Comparison of ENCODE assay signal across 28 cellular contexts in the genomic region with DNA sequence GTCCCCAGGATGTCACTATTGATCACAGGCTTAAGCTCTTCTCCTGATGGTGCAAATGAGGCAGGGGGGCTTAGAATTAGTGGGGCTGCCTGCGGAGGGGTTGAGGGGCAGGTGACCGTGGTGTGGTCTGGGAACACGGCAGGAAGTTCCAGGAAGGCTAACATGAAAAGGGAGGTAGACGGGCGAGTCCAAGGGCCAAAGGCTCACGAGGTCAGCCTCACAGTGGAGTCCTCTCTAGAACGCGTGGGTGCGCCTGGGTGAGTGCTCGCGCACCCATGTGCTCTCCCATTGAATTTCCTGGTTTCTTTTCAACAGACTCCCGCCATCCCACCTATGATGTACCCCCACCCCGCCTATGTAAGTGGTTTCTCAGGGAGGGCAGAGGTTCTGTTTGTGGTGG.
"Had no signal": no experiment of that assay in that cellular context is flagged by ENCODE, and none has a peak within 500 bp of the region (broad histone marks: within the 10 kb centered on the region; RNA-seq: fewer than 3 reads in every experiment).

No MANE protein-coding gene starts in this region.

- H3K9me3 ChIP-seq: ascending aorta, SJSA1, SK-N-SH had no signal

- DNase-seq: activated CD4-positive, alpha-beta T cell treated with anti-CD3 and anti-CD28 coated beads for 36 hours; activated CD4-positive, alpha-beta T cell treated with anti-CD3 and anti-CD28 coated beads, Interleukin-2, amount 10 ng/mL, durations not matched to agents 7 days and 5 days; activated CD4-positive, alpha-beta T cell treated with anti-CD3 and anti-CD28 coated beads, Interleukin-2, amount 50 U/mL, for 48 hours; activated CD8-positive, alpha-beta T cell treated with anti-CD3 and anti-CD28 coated beads, Interleukin-2, amount 10 ng/mL, durations not matched to agents 7 days and 5 days; activated gamma-delta T cell; activated naive CD4-positive, alpha-beta T cell treated with Interleukin-2 at 50 U/mL for 16 hours; activated naive CD8-positive, alpha-beta T cell treated with anti-CD3 and anti-CD28 coated beads, Interleukin-2, amount 10 ng/mL, durations not matched to agents 7 days and 5 days; activated T-cell treated with anti-CD3 and anti-CD28 coated beads, Interleukin-2, amount 50 U/mL, for 24 hours; amygdala; MM.1S; MV-4-11; NCI-H1092; NCI-H1436 treated with DMSO at 0.1 percent for 48 hours; NCI-H1694 treated with DMSO at 0.1 percent for 48 hours; NCI-H2029; NCI-H345; NCI-H524 treated with DMSO at 0.1 percent for 48 hours; SHP77 treated with DMSO at 0.1 percent for 48 hours; SK-N-SH had no signal

- H3K36me3 Mint-ChIP-seq: WTC11 had no signal

- H3K9ac ChIP-seq: KMS-11, SK-N-SH had no signal

- H3K27ac Mint-ChIP-seq: activated CD4-positive, alpha-beta T cell treated with anti-CD3 and anti-CD28 coated beads for 36 hours; activated CD4-positive, alpha-beta T cell treated with anti-CD3 and anti-CD28 coated beads, Interleukin-2, amount 10 ng/mL, durations not matched to agents 7 days and 5 days; activated CD8-positive, alpha-beta T cell treated with anti-CD3 and anti-CD28 coated beads, Interleukin-2, amount 10 ng/mL, durations not matched to agents 7 days and 5 days; activated naive CD4-positive, alpha-beta T cell treated with anti-CD3 and anti-CD28 coated beads, Interleukin-2, amount 50 U/mL, for 24 hours; activated naive CD8-positive, alpha-beta T cell treated with anti-CD3 and anti-CD28 coated beads, Interleukin-2, amount 10 ng/mL, durations not matched to agents 7 days and 5 days; activated T-helper 2 cell treated with anti-CD3 and anti-CD28 coated beads, Interferon-gamma antibody, Interleukin-2, Interleukin-4, amounts not matched to agents 10 μg/mL and 5 μg/mL and 100 μg/mL, durations not matched to agents 14 hours and 24 hours and 36 hours; T-helper 1 cell treated with Interleukin-12 subunit alpha and Interleukin-12 subunit beta and Interleukin-4 antibody, amounts not matched to agents 30 μg/mL and 1 μg/mL, for 36 hours; WTC11 had no signal

- H3K9me3 Mint-ChIP-seq: activated CD4-positive, alpha-beta T cell treated with anti-CD3 and anti-CD28 coated beads, Interleukin-2, amount 10 ng/mL, durations not matched to agents 7 days and 5 days; activated naive CD4-positive, alpha-beta T cell treated with anti-CD3 and anti-CD28 coated beads, Interleukin-2, amount 50 U/mL, for 24 hours; activated naive CD8-positive, alpha-beta T cell treated with anti-CD3 and anti-CD28 coated beads, Interleukin-2, amount 10 ng/mL, durations not matched to agents 7 days and 5 days; activated T-cell treated with anti-CD3 and anti-CD28 coated beads, Interleukin-2, amount 50 U/mL, for 24 hours; activated T-helper 2 cell treated with anti-CD3 and anti-CD28 coated beads, Interferon-gamma antibody, Interleukin-2, Interleukin-4, amounts not matched to agents 10 μg/mL and 5 μg/mL and 100 μg/mL, durations not matched to agents 14 hours and 24 hours and 36 hours; T-helper 1 cell treated with Interleukin-12 subunit alpha and Interleukin-12 subunit beta and Interleukin-4 antibody, amounts not matched to agents 30 μg/mL and 1 μg/mL, for 36 hours; T-helper 2 cell treated with Interferon-gamma antibody and Interleukin-4, amounts not matched to agents 5 μg/mL and 100 μg/mL, for 36 hours; WTC11 had no signal

- H3K4me1 Mint-ChIP-seq: activated CD4-positive, alpha-beta T cell treated with anti-CD3 and anti-CD28 coated beads for 36 hours; activated naive CD4-positive, alpha-beta T cell treated with anti-CD3 and anti-CD28 coated beads, Interleukin-2, amount 50 U/mL, for 24 hours; activated naive CD8-positive, alpha-beta T cell treated with anti-CD3 and anti-CD28 coated beads, Interleukin-2, amount 10 ng/mL, durations not matched to agents 7 days and 5 days had no signal

- H3K27ac ChIP-seq: ascending aorta, KMS-11, SJSA1 had no signal

- H3K36me3 ChIP-seq: ascending aorta, SJSA1 had no signal

- H3K27me3 ChIP-seq: ascending aorta, SJSA1 had no signal

- H3K4me2 ChIP-seq: KMS-11, SK-N-SH had no signal

- H3K27me3 Mint-ChIP-seq: activated CD4-positive, alpha-beta T cell treated with anti-CD3 and anti-CD28 coated beads for 36 hours; activated CD4-positive, alpha-beta T cell treated with anti-CD3 and anti-CD28 coated beads, Interleukin-2, amount 10 ng/mL, durations not matched to agents 7 days and 5 days; activated naive CD4-positive, alpha-beta T cell treated with anti-CD3 and anti-CD28 coated beads, Interleukin-2, amount 50 U/mL, for 24 hours; activated naive CD8-positive, alpha-beta T cell treated with anti-CD3 and anti-CD28 coated beads, Interleukin-2, amount 10 ng/mL, durations not matched to agents 7 days and 5 days; activated T-cell treated with anti-CD3 and anti-CD28 coated beads, Interleukin-2, amount 50 U/mL, for 24 hours had no signal

- H3K4me3 Mint-ChIP-seq: activated CD4-positive, alpha-beta T cell treated with anti-CD3 and anti-CD28 coated beads for 36 hours; activated CD4-positive, alpha-beta T cell treated with anti-CD3 and anti-CD28 coated beads, Interleukin-2, amount 10 ng/mL, durations not matched to agents 7 days and 5 days; activated CD8-positive, alpha-beta T cell treated with anti-CD3 and anti-CD28 coated beads, Interleukin-2, amount 10 ng/mL, durations not matched to agents 7 days and 5 days; activated naive CD4-positive, alpha-beta T cell treated with anti-CD3 and anti-CD28 coated beads, Interleukin-2, amount 50 U/mL, for 24 hours; activated naive CD8-positive, alpha-beta T cell treated with anti-CD3 and anti-CD28 coated beads, Interleukin-2, amount 10 ng/mL, durations not matched to agents 7 days and 5 days; activated T-cell treated with anti-CD3 and anti-CD28 coated beads, Interleukin-2, amount 50 U/mL, for 24 hours; T-helper 1 cell treated with Interleukin-12 subunit alpha and Interleukin-12 subunit beta and Interleukin-4 antibody, amounts not matched to agents 30 μg/mL and 1 μg/mL, for 36 hours; T-helper 2 cell treated with Interferon-gamma antibody and Interleukin-4, amounts not matched to agents 5 μg/mL and 100 μg/mL, for 36 hours; WTC11 had no signal

- H3K4me3 ChIP-seq: ascending aorta, SJSA1 had no signal

- H3K4me1 ChIP-seq: SJSA1 had no signal

- ATAC-seq: activated CD4-positive, CD25-positive, alpha-beta regulatory T cell treated with anti-CD3 and anti-CD28 coated beads, Interleukin-2, amount 50 U/mL, for 24 hours; activated CD8-positive, alpha-beta T cell treated with anti-CD3 and anti-CD28 coated beads, Interleukin-2, amount 10 ng/mL, durations not matched to agents 7 days and 5 days had no signal
